In the genomic region with DNA sequence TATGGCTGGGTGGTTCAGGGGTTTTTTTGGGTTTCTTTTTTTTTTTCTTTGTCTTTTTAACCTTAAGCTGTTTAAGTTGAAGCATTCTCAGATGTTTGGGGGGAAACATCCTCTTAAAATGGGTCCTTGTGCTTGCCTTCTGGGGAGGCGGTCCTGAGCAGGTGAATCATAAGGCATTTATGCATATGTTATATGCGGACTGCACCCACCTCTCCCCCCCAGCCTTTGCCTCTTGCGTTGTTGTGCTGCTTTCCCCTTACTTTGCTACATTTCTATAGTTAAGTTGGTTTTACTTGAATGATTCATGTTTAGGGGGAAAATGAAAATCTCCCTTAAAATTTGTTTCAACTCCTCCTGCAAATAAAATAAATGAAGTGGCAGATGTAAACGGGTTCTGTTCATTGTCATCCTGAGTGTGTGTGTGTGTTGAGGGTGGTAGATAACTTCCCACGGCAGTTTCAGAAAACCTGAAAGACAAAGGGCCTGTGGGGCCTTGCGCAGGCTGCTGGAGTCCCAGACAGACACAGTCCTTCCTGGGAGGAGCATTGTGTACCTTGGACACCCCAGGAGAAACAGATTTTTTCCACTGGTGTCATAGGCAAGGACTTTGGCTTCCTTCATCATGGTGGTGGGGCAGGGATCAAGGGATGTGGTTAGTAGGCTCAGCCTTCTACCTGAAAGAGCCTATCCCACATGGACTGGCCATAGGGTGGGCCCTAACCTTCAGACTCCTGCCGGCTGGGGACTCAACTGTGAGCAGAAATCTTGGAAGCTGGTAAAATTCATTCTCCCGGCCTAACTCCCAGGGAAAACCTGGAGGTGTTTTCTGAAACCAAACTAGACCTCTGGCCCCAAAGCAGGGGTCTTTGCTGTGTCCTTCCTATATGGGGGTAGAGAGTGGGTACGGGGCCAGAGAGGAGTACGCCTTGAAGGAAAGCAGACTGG, we compare ENCODE assay signal across 9 cellular contexts. TPM values are rescaled to one million over a fixed set of nuclear protein-coding genes. Genes with fewer than 3 reads are reported as not detected.
DNase-seq lines count a peak whose midpoint lies in the region; ATAC-seq and TF ChIP-seq lines count a peak whose summit lies in the region.
"Had no signal": no experiment of that assay in that cellular context is flagged by ENCODE, and none has a peak within 500 bp of the region (broad histone marks: within the 10 kb centered on the region; RNA-seq: fewer than 3 reads in every experiment).

No MANE protein-coding gene starts in this region.

- H3K36me3 Mint-ChIP-seq in T-helper 1 cell treated with Interleukin-12 subunit alpha and Interleukin-12 subunit beta and Interleukin-4 antibody, amounts not matched to agents 30 μg/mL and 1 μg/mL, for 36 hours (ENCODE audit: low read depth) = peaks cover 25% of the 10 kb centered on the region
- peaks cover 93% of the 10 kb centered on the region for H3K36me3 Mint-ChIP-seq in activated T-helper 17 cell treated with anti-CD3 and anti-CD28 coated beads, Interleukin-2, amount 50 U/mL, for 72 hours (ENCODE audit: low read depth)

- DNase-seq in T-helper 1 cell (no peak), left lung (no peak), NCI-H2081 (lab: John Stamatoyannopoulos, UW) (no peak), cerebellar cortex (ENCODE audit: low spot score) (no peak)
- DNase-seq in stimulated activated naive CD8-positive, alpha-beta T cell treated with anti-CD3 and anti-CD28 coated beads, Interleukin-15, Interleukin-2, amounts not matched to agents 100 U/mL and 50 U/mL, for 24 hours = peak; percentile 56

- H3K4me3 Mint-ChIP-seq in T-helper 1 cell treated with Interleukin-12 subunit alpha and Interleukin-12 subunit beta and Interleukin-4 antibody, amounts not matched to agents 30 μg/mL and 1 μg/mL, for 36 hours = peak overlapping the region; percentile 57
- peak overlapping the region; percentile 100 for H3K4me3 Mint-ChIP-seq in activated T-helper 17 cell treated with anti-CD3 and anti-CD28 coated beads, Interleukin-2, amount 50 U/mL, for 72 hours

- intact Hi-C loops in left lung (cut with DNase I) = no loop called here

- ATAC-seq in activated T-helper 17 cell treated with anti-CD3 and anti-CD28 coated beads, Interleukin-2, amount 50 U/mL, for 72 hours (replicated peaks) = peak; percentile 46
- ATAC-seq in left lung (no peak), HG03175 (IDR thresholded peaks at IDR 0.05; ENCODE audit: unreplicated experiment) (no peak)
- peak; percentile 33 for ATAC-seq in stimulated activated naive CD8-positive, alpha-beta T cell treated with anti-CD3 and anti-CD28 coated beads, Interleukin-15, Interleukin-2, amounts not matched to agents 100 U/mL and 50 U/mL, for 24 hours

- H3K4me3 ChIP-seq in left lung = peak overlapping the region in 1 of 2 donors; percentile 72

- no peak for TF ChIP-seq CTCF in left lung (IDR thresholded peaks at IDR 0.05)

- no peaks in the 10 kb centered on the region for H3K9me3 ChIP-seq in left lung

- H3K27me3 ChIP-seq in left lung = no peaks in the 10 kb centered on the region

- no peaks in the 10 kb centered on the region for H3K27me3 Mint-ChIP-seq in T-helper 1 cell treated with Interleukin-12 subunit alpha and Interleukin-12 subunit beta and Interleukin-4 antibody, amounts not matched to agents 30 μg/mL and 1 μg/mL, for 36 hours (ENCODE audit: low read depth)
- no peaks in the 10 kb centered on the region for H3K27me3 Mint-ChIP-seq in activated T-helper 17 cell treated with anti-CD3 and anti-CD28 coated beads, Interleukin-2, amount 50 U/mL, for 72 hours

- H3K27ac Mint-ChIP-seq in T-helper 1 cell treated with Interleukin-12 subunit alpha and Interleukin-12 subunit beta and Interleukin-4 antibody, amounts not matched to agents 30 μg/mL and 1 μg/mL, for 36 hours = peak overlapping the region; percentile 59
- peak overlapping the region; percentile 73 for H3K27ac Mint-ChIP-seq in activated T-helper 17 cell treated with anti-CD3 and anti-CD28 coated beads, Interleukin-2, amount 50 U/mL, for 72 hours

- peak overlapping the region; percentile 83 to 87 for H3K27ac ChIP-seq in left lung

- peaks cover 20% of the 10 kb centered on the region for H3K4me1 Mint-ChIP-seq in T-helper 1 cell treated with Interleukin-12 subunit alpha and Interleukin-12 subunit beta and Interleukin-4 antibody, amounts not matched to agents 30 μg/mL and 1 μg/mL, for 36 hours (ENCODE audit: low read depth)
- H3K4me1 Mint-ChIP-seq in activated T-helper 17 cell treated with anti-CD3 and anti-CD28 coated beads, Interleukin-2, amount 50 U/mL, for 72 hours = peaks cover 42% of the 10 kb centered on the region

- H3K4me1 ChIP-seq in left lung = peaks cover 12 to 48% of the 10 kb centered on the region in 2 donors

- H3K36me3 ChIP-seq in left lung = peaks cover 0 to 45% of the 10 kb centered on the region in 2 donors

- no peaks in the 10 kb centered on the region for H3K9me3 Mint-ChIP-seq in T-helper 1 cell treated with Interleukin-12 subunit alpha and Interleukin-12 subunit beta and Interleukin-4 antibody, amounts not matched to agents 30 μg/mL and 1 μg/mL, for 36 hours
- H3K9me3 Mint-ChIP-seq in activated T-helper 17 cell treated with anti-CD3 and anti-CD28 coated beads, Interleukin-2, amount 50 U/mL, for 72 hours = no peaks in the 10 kb centered on the region

RNA-seq across cellular contexts. Expression of a gene that starts 0.9 kb away (rescaled TPM):
- 100 to 1,000 TPM in 1 of 2 donors, 10 to 100 TPM in 1; 24.4 to 245 TPM for total RNA-seq in activated T-helper 17 cell treated with anti-CD3 and anti-CD28 coated beads, Interleukin-2, amount 50 U/mL, for 72 hours
- total RNA-seq in left lung = 10 to 100 TPM in 1 of 2 donors, 1 to 10 TPM in 1; 7.1 to 25.9 TPM
- total RNA-seq: A172 had no signal

RNA-seq across cellular contexts. Expression of a gene that starts 18.2 kb away (rescaled TPM):
- total RNA-seq in activated T-helper 17 cell treated with anti-CD3 and anti-CD28 coated beads, Interleukin-2, amount 50 U/mL, for 72 hours = 1 to 10 TPM; 2.5 to 5.6 TPM
- total RNA-seq in left lung = 10 to 100 TPM; 34.2 to 34.7 TPM

Comparison
In these comparisons a context has a peak if more than half of its experiments do, and no peak if none do; other contexts are left out.
1. ATAC-seq: peak in activated T-helper 17 cell treated with anti-CD3 and anti-CD28 coated beads, Interleukin-2, amount 50 U/mL, for 72 hours (single experiment) and stimulated activated naive CD8-positive, alpha-beta T cell treated with anti-CD3 and anti-CD28 coated beads, Interleukin-15, Interleukin-2, amounts not matched to agents 100 U/mL and 50 U/mL, for 24 hours (single experiment); none in left lung (single experiment) and HG03175 (single experiment).
2. RNA of a gene that starts 18.2 kb away (total RNA-seq): 34.2 to 34.7 TPM in left lung; 2.5 to 5.6 TPM in activated T-helper 17 cell treated with anti-CD3 and anti-CD28 coated beads, Interleukin-2, amount 50 U/mL, for 72 hours; every median in the first group is over 4 times any median in the second.